8 cellular contexts compared by ENCODE assay signal in the genomic region with DNA sequence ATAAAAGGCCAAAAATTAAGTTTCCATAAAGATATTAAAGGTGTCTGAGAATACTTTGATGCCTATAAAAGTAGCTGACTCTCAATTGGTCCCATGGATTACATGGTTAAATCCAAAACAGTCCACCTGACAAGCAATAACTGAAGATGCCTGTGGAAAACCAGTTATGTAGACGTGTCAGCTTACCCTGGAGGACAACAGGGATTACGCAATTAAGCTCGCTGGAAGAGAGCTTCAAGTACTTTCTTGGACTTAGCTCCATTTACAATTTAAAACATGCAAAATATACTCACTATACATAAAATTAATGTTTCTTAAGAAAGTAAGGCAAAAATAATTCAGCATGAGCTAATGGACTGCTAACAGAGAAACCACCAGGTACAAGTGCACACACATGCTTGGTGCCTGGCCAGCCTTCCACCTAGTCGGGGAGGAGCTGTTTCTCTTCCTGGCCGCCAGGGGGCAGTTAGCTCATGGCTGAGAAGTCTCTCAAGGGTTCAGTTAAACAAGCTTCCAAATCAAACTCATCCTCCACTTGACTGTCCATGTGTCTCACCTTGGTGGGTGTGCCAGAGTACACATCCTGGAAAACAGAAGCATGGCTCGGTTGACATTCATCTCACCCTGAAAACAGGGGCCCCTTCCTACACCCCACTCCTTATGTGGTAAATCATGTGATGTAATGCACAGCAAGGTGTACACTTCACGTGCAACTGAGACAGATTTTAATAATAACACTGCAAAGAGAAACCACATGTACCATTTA. TPM values are rescaled to one million over a fixed set of nuclear protein-coding genes. Genes with fewer than 3 reads are reported as not detected.
A peak's percentile ranks its signal among the peaks of the same experiment; 100 is the strongest.
DNase-seq lines count a peak whose midpoint lies in the region; ATAC-seq, FAIRE-seq and TF ChIP-seq lines count a peak whose summit lies in the region.

No MANE protein-coding gene starts in this region.

- H3K27ac ChIP-seq in coronary artery, result no peak overlapping the region

- peak; percentile 43; the same call in 1 of the 2 replicates for TF ChIP-seq POLR2A in GM12892 (IDR thresholded peaks at IDR 0.05; ENCODE audit: low read depth, low read length)

- DNase-seq in GM12892 (ENCODE audit: insufficient read length) (peak; percentile 58), NCI-H526 (lab: John Stamatoyannopoulos, UW) (peak; percentile 62 to 87), coronary artery (ENCODE audit: low spot score) (no peak), lung microvascular endothelial cell (ENCODE audit: low read depth in 2 of 2) (peak; percentile 84 to 90)
- peak; percentile 75 to 78 for DNase-seq in activated CD4-positive, alpha-beta T cell treated with anti-CD3 and anti-CD28 coated beads for 4 hours
- peak; percentile 66 for DNase-seq in stimulated activated CD8-positive, alpha-beta memory T cell treated with anti-CD3 and anti-CD28 coated beads, Interleukin-15, amount 100 ng/mL, for 1 hour (ENCODE audit: low read depth)

- TF ChIP-seq CTCF in coronary artery (IDR thresholded peaks at IDR 0.05), result peak; percentile 72

- H3K4me3 ChIP-seq in coronary artery, result no peak overlapping the region

- FAIRE-seq in GM12892 (lab: Jason Lieb, UNC), result peak; percentile 88

- ATAC-seq in HG03175 (IDR thresholded peaks at IDR 0.05; ENCODE audit: unreplicated experiment), result peak; percentile 72
- ATAC-seq in GM21367 (IDR thresholded peaks at IDR 0.05; ENCODE audit: unreplicated experiment), result no peak

RNA-seq across cellular contexts. Expression of a gene that starts 9.2 kb away (rescaled TPM):
- 0.53 TPM for polyA plus RNA-seq in GM12892 (2012; ENCODE audit: missing spikeins)
- total RNA-seq in lung microvascular endothelial cell, result 1.1 and 1.4 TPM in 2 replicates

RNA-seq across cellular contexts. Expression of a gene that starts 18.8 kb away (rescaled TPM):
- 122 TPM for polyA plus RNA-seq in GM12892 (2012; ENCODE audit: missing spikeins)
- 46.0 and 49.4 TPM in 2 replicates for total RNA-seq in lung microvascular endothelial cell

RNA-seq across cellular contexts. Expression of a gene that starts 27.8 kb away (rescaled TPM):
- polyA plus RNA-seq in GM12892 (2012; ENCODE audit: missing spikeins), result 7.7 TPM
- total RNA-seq in lung microvascular endothelial cell, result 17.9 and 30.8 TPM in 2 replicates

RNA-seq across cellular contexts. Expression of a gene that starts 28.0 kb away (rescaled TPM):
- polyA plus RNA-seq in GM12892 (2012; ENCODE audit: missing spikeins), result 40.1 TPM
- total RNA-seq in lung microvascular endothelial cell, result 4.4 and 10.2 TPM in 2 replicates
